In genomic region chr2:28359222-28360065, GRCh38 we compare ENCODE assay signal across 1 cellular context.
TF ChIP-seq lines count a peak whose summit lies in the region.

No MANE protein-coding gene starts in this region.

TF ChIP-seq in GM12878, 131 proteins besides CTCF, POLR2A, EP300 and RAD21 (continued from another document):
- TF ChIP-seq MAX (IDR thresholded peaks at IDR 0.05; ENCODE audit: low read depth, low read length) (peak; percentile 49; the same call in 1 of the 2 replicates), CREB1 (IDR thresholded peaks at IDR 0.05; ENCODE audit: low read depth) (peak; percentile 82), MTA3 (IDR thresholded peaks at IDR 0.05; ENCODE audit: borderline replicate concordance, low read length) (no peak), GATAD2B (conservative IDR thresholded peaks at IDR 0.05; ENCODE audit: low read depth) (0 out of 2 replicates have a peak, but pooled peaks have one; percentile 26), YBX1 (IDR thresholded peaks at IDR 0.05) (no peak), IKZF1 (conservative IDR thresholded peaks at IDR 0.05) (peak; percentile 91), JUND (IDR thresholded peaks at IDR 0.05; ENCODE audit: low read depth, low read length) (peak; percentile 72; the same call in 1 of the 2 replicates), SUZ12 (IDR thresholded peaks at IDR 0.05; ENCODE audit: unreplicated experiment) (no peak), MYC (IDR thresholded peaks at IDR 0.05; ENCODE audit: insufficient read depth, insufficient read length, insufficient replicate concordance, low read length, severe bottlenecking) (no peak), MEF2A (IDR thresholded peaks at IDR 0.05; ENCODE audit: insufficient read depth, low read depth, low read length) (no peak), IRF3 (IDR thresholded peaks at IDR 0.05) (no peak), NBN (IDR thresholded peaks at IDR 0.05) (peak; percentile 94), PAX5 (IDR thresholded peaks at IDR 0.05; ENCODE audit: borderline replicate concordance, low read depth, low read length) (peak; percentile 25; the same call in 1 of the 2 replicates), FOXK2 (IDR thresholded peaks at IDR 0.05) (no peak), MLLT1 (IDR thresholded peaks at IDR 0.05) (peak; percentile 82), ATF2 (IDR thresholded peaks at IDR 0.05; ENCODE audit: low read length) (peak; percentile 77), SRF (IDR thresholded peaks at IDR 0.05; ENCODE audit: low read depth in 2 of 2, low read length in 2 of 2) (no peak), PRDM15 (CRISPR knock-in tag; IDR thresholded peaks at IDR 0.05) (peak; percentile 48; the same call in 1 of the 2 replicates), BHLHE40 (IDR thresholded peaks at IDR 0.05; ENCODE audit: borderline replicate concordance in 1 of 2, low read depth in 2 of 2, low read length in 1 of 2) (peak; percentile 88 to 93), NR2F1 (conservative IDR thresholded peaks at IDR 0.05) (peak; percentile 95), FOS (IDR thresholded peaks at IDR 0.05; ENCODE audit: borderline replicate concordance, extremely low read depth, insufficient read length) (no peak), BCL11A (IDR thresholded peaks at IDR 0.05; ENCODE audit: low read depth, low read length) (0 out of 2 replicates have a peak, but pooled peaks have one; percentile 43), STAT3 (IDR thresholded peaks at IDR 0.05; ENCODE audit: low read depth, low read length) (no peak), IRF4 (IDR thresholded peaks at IDR 0.05; ENCODE audit: low read depth, low read length) (no peak), CREM (IDR thresholded peaks at IDR 0.05; ENCODE audit: low read depth) (peak; percentile 91), MTA2 (IDR thresholded peaks at IDR 0.05; ENCODE audit: low read depth) (peak; percentile 66; the same call in 1 of the 2 replicates), ZNF207 (IDR thresholded peaks at IDR 0.05; ENCODE audit: borderline replicate concordance) (no peak), RELB (IDR thresholded peaks at IDR 0.05; ENCODE audit: low read depth) (peak; percentile 65), RUNX3 (IDR thresholded peaks at IDR 0.05; ENCODE audit: low read length) (peak; percentile 97), ZBTB4 (CRISPR knock-in tag; IDR thresholded peaks at IDR 0.05) (0 out of 2 replicates have a peak, but pooled peaks have one; percentile 45), IKZF2 (IDR thresholded peaks at IDR 0.05) (peak; percentile 90), NRF1 (conservative IDR thresholded peaks at IDR 0.05; ENCODE audit: low read depth, low read length) (no peak), EED (IDR thresholded peaks at IDR 0.05; ENCODE audit: low read depth) (peak; percentile 92), ZNF384 (IDR thresholded peaks at IDR 0.05; ENCODE audit: borderline replicate concordance, low read depth, low read length) (no peak), ATF7 (IDR thresholded peaks at IDR 0.05; ENCODE audit: low read depth) (peak; percentile 100), CBFB (IDR thresholded peaks at IDR 0.05; ENCODE audit: low read depth) (peak; percentile 95)
